Comparison of ENCODE assay signal across 1 cellular context in genomic region chr6:114121913-114122662, GRCh38.
TF ChIP-seq lines count a peak whose summit lies in the region.

No MANE protein-coding gene starts in this region.

TF ChIP-seq in HepG2, 621 proteins besides CTCF, POLR2A, EP300 and RAD21:
- no peak for TF ChIP-seq CEBPG (CRISPR knock-in tag; IDR thresholded peaks at IDR 0.05)
- TF ChIP-seq SNAPC2 (CRISPR knock-in tag; IDR thresholded peaks at IDR 0.05), result no peak
- TF ChIP-seq CEBPB (IDR thresholded peaks at IDR 0.05; ENCODE audit: borderline replicate concordance, low read depth, low read length), result 0 out of 2 replicates have a peak, but pooled peaks have one; percentile 2
TF ChIP-seq in HepG2: peak in this region for 1.
